8 cellular contexts compared by ENCODE assay signal in genomic region chr9:96420468-96421219, GRCh38. TPM values are rescaled to one million over a fixed set of nuclear protein-coding genes. Genes with fewer than 3 reads are reported as not detected.
DNase-seq lines count a peak whose midpoint lies in the region; ATAC-seq and TF ChIP-seq lines count a peak whose summit lies in the region.

No MANE protein-coding gene starts in this region.

- H3K4me3 ChIP-seq in fibroblast of pulmonary artery (replicated peaks; ENCODE audit: low read depth, low read length): no peak overlapping the region
- peak overlapping the region; percentile 79 for H3K4me3 ChIP-seq in neuron (ENCODE audit: low read length)

- H3K4me3 Mint-ChIP-seq in activated B cell treated with CpG ODN at 0.5 μM for 24 hours: peak overlapping the region; percentile 81

- CTCF ChIA-PET in activated B cell treated with CpG ODN at 0.5 μM for 24 hours (lab: Charles Lee): no interaction called here

- H3K4me1 ChIP-seq in neuron (ENCODE audit: insufficient read depth, low read length): peaks cover 23% of the 10 kb centered on the region

- H3K36me3 Mint-ChIP-seq in activated B cell treated with CpG ODN at 0.5 μM for 24 hours (ENCODE audit: low read depth): peaks cover 2% of the 10 kb centered on the region

- no peaks in the 10 kb centered on the region for H3K9me3 ChIP-seq in neuron (ENCODE audit: low read length)

- peak overlapping the region; percentile 92 for H3K27ac Mint-ChIP-seq in activated B cell treated with CpG ODN at 0.5 μM for 24 hours

- no peaks in the 10 kb centered on the region for H3K27me3 ChIP-seq in neuron (ENCODE audit: insufficient read depth, low read length)

- peaks cover 29% of the 10 kb centered on the region for H3K4me1 Mint-ChIP-seq in activated B cell treated with CpG ODN at 0.5 μM for 24 hours

- peak; percentile 4 for DNase-seq in NCI-H2227 (lab: John Stamatoyannopoulos, UW; ENCODE audit: unreplicated experiment)
- DNase-seq in NCI-H2227 treated with DMSO at 0.1 percent for 48 hours (lab: John Stamatoyannopoulos, UW): no peak
- peak; percentile 97 for DNase-seq in LHCN-M2 (ENCODE audit: low read depth)
- DNase-seq in activated B cell treated with CpG ODN at 0.5 μM for 24 hours: no peak
- DNase-seq in fibroblast of pulmonary artery (ENCODE audit: low read depth): peak; percentile 93
- no peak for DNase-seq in activated effector memory CD4-positive, alpha-beta T cell treated with Interleukin-2 at 50 U/mL for 16 hours

- intact Hi-C loops in activated B cell treated with CpG ODN at 0.5 μM for 24 hours (cut with micrococcal nuclease): no loop called here

- H3K36me3 ChIP-seq in neuron (ENCODE audit: insufficient read depth, low read length): no peaks in the 10 kb centered on the region

- no peaks in the 10 kb centered on the region for H3K9me3 Mint-ChIP-seq in activated B cell treated with CpG ODN at 0.5 μM for 24 hours

- POLR2A ChIA-PET in activated B cell treated with CpG ODN at 0.5 μM for 24 hours (lab: Charles Lee): no interaction called here

- peak overlapping the region; percentile 44 for H2AFZ ChIP-seq in neuron (ENCODE audit: low read depth, low read length)

- no peak for TF ChIP-seq CTCF in activated B cell treated with CpG ODN at 0.5 μM for 24 hours (IDR thresholded peaks at IDR 0.05)
- TF ChIP-seq CTCF in fibroblast of pulmonary artery (IDR thresholded peaks at IDR 0.05; ENCODE audit: low read length, missing control alignments): no peak

- no peak for ATAC-seq in activated B cell treated with CpG ODN at 0.5 μM for 24 hours (ENCODE audit: low read depth)
- no peak for ATAC-seq in HG03432 (IDR thresholded peaks at IDR 0.05; ENCODE audit: unreplicated experiment)

- H3K27me3 Mint-ChIP-seq in activated B cell treated with CpG ODN at 0.5 μM for 24 hours: no peaks in the 10 kb centered on the region

RNA-seq across cellular contexts. Expression of gene ZNF367, which starts 2.5 kb away (rescaled TPM):
- total RNA-seq in LHCN-M2 (2014; rRNA removed) (19.6 and 21.8 TPM in 2 replicates), activated B cell treated with CpG ODN at 0.5 μM for 24 hours (4.0 and 4.3 TPM in 2 replicates)
- polyA plus RNA-seq in LHCN-M2 (2012): 5.1 TPM

RNA-seq across cellular contexts. Expression of gene HABP4, which starts 29.3 kb away (rescaled TPM):
- total RNA-seq in LHCN-M2 (2014; rRNA removed) (14.0 and 14.5 TPM in 2 replicates), activated B cell treated with CpG ODN at 0.5 μM for 24 hours (8.1 TPM in 2 replicates)
- polyA plus RNA-seq in LHCN-M2 (2012): 26.9 TPM

RNA-seq across cellular contexts. Expression of gene SLC35D2, which starts 37.1 kb away (rescaled TPM):
- total RNA-seq in LHCN-M2 (2014; rRNA removed) (9.4 and 16.6 TPM in 2 replicates), activated B cell treated with CpG ODN at 0.5 μM for 24 hours (9.3 and 10.9 TPM in 2 replicates)
- 14.3 TPM for polyA plus RNA-seq in LHCN-M2 (2012)

Comparison
In these comparisons a context has a peak if more than half of its experiments do, and no peak if none do; other contexts are left out.
1. DNase-seq: peak in NCI-H2227 (single experiment), LHCN-M2 (single experiment) and fibroblast of pulmonary artery (single experiment); none in NCI-H2227 treated with DMSO at 0.1 percent for 48 hours (single experiment), activated B cell treated with CpG ODN at 0.5 μM for 24 hours (single experiment) and activated effector memory CD4-positive, alpha-beta T cell treated with Interleukin-2 at 50 U/mL for 16 hours (single experiment).